Comparison of ENCODE assay signal across 8 cellular contexts in genomic region chr18:12838178-12838634, GRCh38. TPM values are rescaled to one million over a fixed set of nuclear protein-coding genes. Genes with fewer than 3 reads are reported as not detected.
DNase-seq lines count a peak whose midpoint lies in the region; ATAC-seq, FAIRE-seq and TF ChIP-seq lines count a peak whose summit lies in the region.

No MANE protein-coding gene starts in this region.

- peak overlapping the region; percentile 80 to 89 (median 86) for H3K27ac ChIP-seq in right lobe of liver

- DNase-seq in GM18507 (ENCODE audit: extremely low spot score, insufficient read length, low read depth) (no peak), NOMO-1 treated with dmso at 0.1 percent for 144 hours (lab: John Stamatoyannopoulos, UW; ENCODE audit: unreplicated experiment) (peak; percentile 78), brain pericyte (ENCODE audit: low read depth, low spot score) (peak; percentile 20), right lobe of liver (peak; percentile 70 to 78 (median 74)), urothelium cell line (ENCODE audit: low spot score) (peak; percentile 65), GM19238 (ENCODE audit: insufficient read length, low spot score) (no peak), NCI-H1930 (lab: John Stamatoyannopoulos, UW) (no peak)

- intact Hi-C loops in right lobe of liver (cut with DNase I): no loop called here

- no peaks in the 10 kb centered on the region for H3K36me3 ChIP-seq in right lobe of liver

- peak overlapping the region in 2 of 3 donors; percentile 23 to 24 for H3K4me3 ChIP-seq in right lobe of liver

- no peak for TF ChIP-seq CTCF in right lobe of liver (IDR thresholded peaks at IDR 0.05)

- H3K9me3 ChIP-seq in right lobe of liver: no peaks in the 10 kb centered on the region

- 4% methylated on average over 4 of the region's 4 CpGs for WGBS in right lobe of liver (ENCODE audit: insufficient coverage, low coverage, low lambda C conversion rate, missing lambda C conversion rate)

- TF ChIP-seq POLR2A in right lobe of liver (IDR thresholded peaks at IDR 0.05): peak; percentile 81

- peak; percentile 76 for FAIRE-seq in GM18507 (lab: Jason Lieb, UNC)
- peak; percentile 37 for FAIRE-seq in urothelium cell line (lab: Jason Lieb, UNC)

- no peaks in the 10 kb centered on the region for H3K27me3 ChIP-seq in right lobe of liver

- peaks cover 4 to 29% (median 7%) of the 10 kb centered on the region in 4 donors for H3K4me1 ChIP-seq in right lobe of liver

- peak; percentile 85 to 97 (median 92) for ATAC-seq in right lobe of liver
- no peak for ATAC-seq in HG03097 (IDR thresholded peaks at IDR 0.05; ENCODE audit: low FRiP score, unreplicated experiment)

RNA-seq across cellular contexts. Expression of gene PTPN2, which starts 45.8 kb away (rescaled TPM):
- 10 to 100 TPM in 5 of 6 experiments, 1 to 10 TPM in 1; 7.5 to 41.1 (median 14.7) TPM for total RNA-seq in right lobe of liver

Comparison
In these comparisons a context has a peak if more than half of its experiments do, and no peak if none do; other contexts are left out.
1. DNase-seq: peak in NOMO-1 treated with dmso at 0.1 percent for 144 hours (single experiment), brain pericyte (single experiment), right lobe of liver (3 of 3) and urothelium cell line (single experiment); none in GM18507 (single experiment), GM19238 (single experiment) and NCI-H1930 (0 of 2).